Comparison of ENCODE assay signal across 8 cellular contexts in the genomic region with DNA sequence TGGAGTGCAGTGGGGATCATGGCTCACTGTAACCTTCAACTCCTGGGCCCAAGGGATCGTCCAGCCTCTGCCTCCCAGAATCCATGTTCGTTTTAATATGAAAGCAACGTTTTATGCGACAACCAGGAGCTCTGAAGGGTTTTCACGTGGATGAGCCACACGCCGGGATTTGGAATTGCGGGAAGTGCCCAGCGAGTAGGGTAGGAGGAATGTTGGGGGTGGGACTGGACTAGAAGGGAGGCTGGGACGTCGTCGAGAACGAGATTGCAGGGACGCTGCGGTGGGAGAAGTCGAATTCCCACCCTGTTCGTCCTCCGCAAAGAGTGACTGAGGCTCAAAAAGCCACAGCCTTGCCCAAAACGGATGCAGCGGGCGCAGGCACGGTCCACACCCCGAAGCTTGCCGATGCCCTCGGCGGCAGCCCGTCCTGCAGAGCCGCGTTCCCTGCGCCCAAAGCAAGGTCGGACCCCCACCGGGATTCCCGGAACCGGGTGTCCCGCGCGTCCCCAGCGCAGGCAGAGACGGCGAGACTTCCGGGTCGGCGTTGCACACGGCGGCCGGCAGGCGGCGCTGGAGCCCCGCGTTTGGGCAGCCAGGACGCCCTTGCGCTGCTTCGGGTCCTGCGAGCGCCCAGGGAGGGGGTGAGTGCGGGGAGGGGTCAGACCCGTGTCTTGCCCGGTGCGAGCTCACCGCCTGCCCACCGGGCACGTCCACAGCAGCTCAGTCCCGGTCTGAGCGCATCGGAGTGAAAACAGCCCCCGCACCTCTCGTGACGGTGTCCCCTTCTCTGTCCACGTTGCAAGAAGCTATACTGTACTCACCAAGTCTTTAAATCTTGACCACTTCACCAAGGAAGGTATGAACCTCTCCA.
DNase-seq lines count a peak whose midpoint lies in the region; ATAC-seq and TF ChIP-seq lines count a peak whose summit lies in the region.

No MANE protein-coding gene starts in this region.

- peak overlapping the region; percentile 18 for H2AFZ ChIP-seq in neural cell (ENCODE audit: low read depth, low read length)

- H3K9me2 ChIP-seq in neural cell (ENCODE audit: insufficient read depth, low read length) = no peaks in the 10 kb centered on the region

- H3K4me3 ChIP-seq in fibroblast of villous mesenchyme (ENCODE audit: low read depth, low read length) = peak overlapping the region; percentile 88
- peak overlapping the region; percentile 80 for H3K4me3 ChIP-seq in neural cell (ENCODE audit: low read length)
- peak overlapping the region; percentile 57 to 72 (median 64) for H3K4me3 ChIP-seq in stomach

- TF ChIP-seq CTCF in fibroblast of villous mesenchyme (IDR thresholded peaks at IDR 0.05; ENCODE audit: insufficient read depth, low read depth, low read length) = peak; percentile 98
- peak; percentile 99 for TF ChIP-seq CTCF in neural cell (IDR thresholded peaks at IDR 0.05; ENCODE audit: poor library complexity, severe bottlenecking)
- TF ChIP-seq CTCF in stomach (IDR thresholded peaks at IDR 0.05) = peak in 5 of 7 experiments; percentile 93 to 97 (median 96)

- peak; percentile 96 for TF ChIP-seq RAD21 in neural cell (conservative IDR thresholded peaks at IDR 0.05)

- no peaks in the 10 kb centered on the region for H3K36me3 ChIP-seq in neural cell (ENCODE audit: insufficient read depth, low read length)
- H3K36me3 ChIP-seq in stomach = no peaks in the 10 kb centered on the region

- H3K79me2 ChIP-seq in neural cell (replicated peaks; ENCODE audit: insufficient read depth, low read length) = no peaks in the 10 kb centered on the region

- 1 to 3% (median 1%) methylated on average over 35 to 69 of the region's 69 CpGs for WGBS in stomach, 5 donors

- TF ChIP-seq POLR2A in stomach (IDR thresholded peaks at IDR 0.05) = no peak

- no peak for TF ChIP-seq EP300 in neural cell (conservative IDR thresholded peaks at IDR 0.05; ENCODE audit: poor library complexity, severe bottlenecking)
- no peak for TF ChIP-seq EP300 in stomach (IDR thresholded peaks at IDR 0.05)

- ATAC-seq in GM21360 (IDR thresholded peaks at IDR 0.05; ENCODE audit: unreplicated experiment) = peak; percentile 74

- intact Hi-C loops in stomach (cut with DNase I; ENCODE audit: low total_unique reads) = loop anchor here (10.0 kb wide), 1 partner anchor 125 kb away; the partner anchor contains the start of gene FAM83D

- H3F3A ChIP-seq in neural cell (ENCODE audit: insufficient read depth, low read length, poor library complexity, severe bottlenecking) = no peaks in the 10 kb centered on the region

- H3K27ac ChIP-seq in neural cell (ENCODE audit: low read length) (no peak overlapping the region), stomach (peak overlapping the region; percentile 6 to 84 (median 64))

- H4K20me1 ChIP-seq in neural cell (ENCODE audit: insufficient read depth) = no peaks in the 10 kb centered on the region

- peaks cover 0 to 30% (median 14%) of the 10 kb centered on the region in 4 donors for H3K4me1 ChIP-seq in stomach

- H3K9me3 ChIP-seq in neural cell (ENCODE audit: low read length) (no peaks in the 10 kb centered on the region), stomach (no peaks in the 10 kb centered on the region)

- DNase-seq in D341Med (ENCODE audit: low spot score) = peak; percentile 91
- peak; percentile 77 for DNase-seq in HuH-7 (ENCODE audit: low spot score)
- DNase-seq in RPMI8226 = peak; percentile 78
- peak; percentile 71 for DNase-seq in activated T-helper 9 cell treated with anti-CD3 and anti-CD28 coated beads, Interleukin-2, amount 50 U/mL, for 16 hours (ENCODE audit: low read depth)
- DNase-seq in fibroblast of villous mesenchyme (ENCODE audit: low read depth) = peak; percentile 64
- peak; percentile 75 for DNase-seq in stomach

- peak overlapping the region; percentile 59 for H3K9ac ChIP-seq in neural cell (ENCODE audit: low read length)

- H3K4me2 ChIP-seq in neural cell (ENCODE audit: low read length) = peak overlapping the region; percentile 22

- H3K27me3 ChIP-seq in neural cell (ENCODE audit: insufficient read depth, low read depth, low read length) (peaks cover 4% of the 10 kb centered on the region), stomach (peaks cover 0 to 26% (median 0%) of the 10 kb centered on the region in 3 donors)

TF ChIP-seq in neural cell, 6 proteins besides CTCF, POLR2A, EP300 and RAD21:
- TF ChIP-seq EZH2 (IDR thresholded peaks at IDR 0.05; ENCODE audit: borderline replicate concordance, insufficient read depth, low read length, poor library complexity, severe bottlenecking) (no peak), SMC3 (conservative IDR thresholded peaks at IDR 0.05; ENCODE audit: poor library complexity) (peak; percentile 93), MXI1 (conservative IDR thresholded peaks at IDR 0.05; ENCODE audit: poor library complexity, severe bottlenecking) (peak; percentile 56)
